In the genomic region with DNA sequence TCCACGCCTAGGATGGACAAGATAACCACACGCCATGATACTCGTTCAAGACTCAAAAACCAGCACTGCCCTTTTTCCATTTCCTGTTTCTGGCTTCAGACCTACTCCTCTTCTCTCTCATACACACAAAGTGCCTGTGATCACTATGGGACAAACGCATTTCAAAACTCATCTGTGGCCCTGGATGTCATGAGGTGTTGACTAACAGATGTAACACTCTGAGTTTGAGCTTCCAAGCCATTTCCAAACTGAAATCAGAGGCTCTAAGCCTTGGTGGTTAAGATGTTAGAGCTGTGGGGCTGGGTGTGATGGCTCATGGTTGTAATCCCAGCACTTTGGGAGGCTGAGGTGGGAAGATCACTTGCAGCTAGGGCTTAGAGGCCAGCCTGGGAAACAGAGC, we compare ENCODE assay signal across 1 cellular context.
TF ChIP-seq lines count a peak whose summit lies in the region.

No MANE protein-coding gene starts in this region.

TF ChIP-seq in HepG2, 621 proteins besides CTCF, POLR2A, EP300 and RAD21:
- TF ChIP-seq ZNF567 (CRISPR knock-in tag; IDR thresholded peaks at IDR 0.05; ENCODE audit: borderline replicate concordance) (no peak), ZNF761 (CRISPR knock-in tag; conservative IDR thresholded peaks at IDR 0.05) (no peak), ZNF451 (CRISPR knock-in tag; IDR thresholded peaks at IDR 0.05) (no peak), STAG1 (CRISPR knock-in tag; IDR thresholded peaks at IDR 0.05) (no peak), ZFX (CRISPR knock-in tag; IDR thresholded peaks at IDR 0.05; ENCODE audit: low read depth) (no peak), BCL6 (CRISPR knock-in tag; IDR thresholded peaks at IDR 0.05) (no peak), MIER2 (CRISPR knock-in tag; IDR thresholded peaks at IDR 0.05) (no peak), ZNF720 (CRISPR knock-in tag; IDR thresholded peaks at IDR 0.05) (no peak), RFXAP (CRISPR knock-in tag; IDR thresholded peaks at IDR 0.05; ENCODE audit: borderline replicate concordance) (no peak)
